Comparison of ENCODE assay signal across 27 cellular contexts in genomic region chr10:86004310-86004709, GRCh38.
"Had no signal": no experiment of that assay in that cellular context is flagged by ENCODE, and none has a peak within 500 bp of the region (broad histone marks: within the 10 kb centered on the region; RNA-seq: fewer than 3 reads in every experiment).

No MANE protein-coding gene starts in this region.

- H3K27ac Mint-ChIP-seq: naive thymus-derived CD8-positive, alpha-beta T cell; nephron; stimulated activated naive B cell treated with anti-CD40 and anti-IgM and Interleukin-4, amounts not matched to agents 10 μg/mL and 1 μg/mL and 100 μg/mL, for 72 hours had no signal

- H3K4me3 Mint-ChIP-seq: naive thymus-derived CD8-positive, alpha-beta T cell; nephron; neural crest cell; stimulated activated naive B cell treated with anti-CD40 and anti-IgM and Interleukin-4, amounts not matched to agents 10 μg/mL and 1 μg/mL and 100 μg/mL, for 72 hours had no signal

- H3K27me3 ChIP-seq: pancreas, suprapubic skin, tibial artery, upper lobe of right lung had no signal

- H3K4me3 ChIP-seq: lower lobe of right lung, pancreas, prostate gland, skin epidermis, stomach, suprapubic skin, thoracic aorta, tibial artery, upper lobe of right lung had no signal

- H3K27ac ChIP-seq: lower lobe of right lung, pancreas, prostate gland, skin epidermis, stomach, suprapubic skin, thoracic aorta, tibial artery, upper lobe of right lung had no signal

- H3K36me3 Mint-ChIP-seq: naive thymus-derived CD8-positive, alpha-beta T cell; stimulated activated naive B cell treated with anti-CD40 and anti-IgM and Interleukin-4, amounts not matched to agents 10 μg/mL and 1 μg/mL and 100 μg/mL, for 72 hours had no signal

- H3K4me1 Mint-ChIP-seq: naive thymus-derived CD8-positive, alpha-beta T cell; neural crest cell; stimulated activated naive B cell treated with anti-CD40 and anti-IgM and Interleukin-4, amounts not matched to agents 10 μg/mL and 1 μg/mL and 100 μg/mL, for 72 hours had no signal

- DNase-seq: kidney glomerular epithelial cell; left cardiac atrium; left ventricle myocardium superior; lower lobe of right lung; mammary epithelial cell; mesenchymal stem cell; naive thymus-derived CD8-positive, alpha-beta T cell; nucleus accumbens; pancreas; retina; right cardiac atrium; stimulated activated CD4-positive, alpha-beta T cell treated with anti-CD3 and anti-CD28 coated beads, Interleukin-12 subunit alpha, Interleukin-12 subunit beta, amount 100 ng/mL, for 4 hours; stimulated activated CD4-positive, alpha-beta T cell treated with anti-CD3 and anti-CD28 coated beads, Interleukin-15, amount 100 ng/mL, for 24 hours; stimulated activated CD4-positive, alpha-beta T cell treated with anti-CD3 and anti-CD28 coated beads, Interleukin-2, amount 100 ng/mL, for 24 hours; stimulated activated CD4-positive, alpha-beta T cell treated with anti-CD3 and anti-CD28 coated beads, Interleukin-4, amount 100 ng/mL, for 1 hour; stimulated activated naive B cell treated with anti-CD40 and anti-IgM and Interleukin-4, amounts not matched to agents 10 μg/mL and 1 μg/mL and 100 μg/mL, for 72 hours; stimulated activated naive CD8-positive, alpha-beta T cell treated with anti-CD3 and anti-CD28 coated beads, Interleukin-15, Interleukin-2, amounts not matched to agents 100 U/mL and 50 U/mL, for 24 hours; stomach; tibial artery; trophoblast cell; upper lobe of right lung had no signal

- H3K9me3 Mint-ChIP-seq: naive thymus-derived CD8-positive, alpha-beta T cell; stimulated activated naive B cell treated with anti-CD40 and anti-IgM and Interleukin-4, amounts not matched to agents 10 μg/mL and 1 μg/mL and 100 μg/mL, for 72 hours had no signal
